ENCODE assay signal across 9 cellular contexts in genomic region chr4:81602853-81603252, GRCh38.
"Had no signal": no experiment of that assay in that cellular context is flagged by ENCODE, and none has a peak within 500 bp of the region (broad histone marks: within the 10 kb centered on the region; RNA-seq: fewer than 3 reads in every experiment).

No MANE protein-coding gene starts in this region.

- H3K4me1 ChIP-seq: HAP-1 had no signal

- FAIRE-seq: HTR-8/SVneo had no signal

- H3K9ac ChIP-seq: KMS-11 had no signal

- H3K36me3 ChIP-seq: HAP-1 had no signal

- H3K4me3 ChIP-seq: GM23338, HAP-1 had no signal

- DNase-seq: H7, HFFc6, Karpas-422, KBM-7 had no signal

- ATAC-seq: GM23338, HCT116 had no signal

- H3K9me3 ChIP-seq: HAP-1 had no signal

- H3K27ac ChIP-seq: KMS-11 had no signal

- H2AFZ ChIP-seq: GM23338 had no signal

- H3K4me2 ChIP-seq: GM23338, KMS-11 had no signal
